ENCODE assay signal across 16 cellular contexts in the genomic region with DNA sequence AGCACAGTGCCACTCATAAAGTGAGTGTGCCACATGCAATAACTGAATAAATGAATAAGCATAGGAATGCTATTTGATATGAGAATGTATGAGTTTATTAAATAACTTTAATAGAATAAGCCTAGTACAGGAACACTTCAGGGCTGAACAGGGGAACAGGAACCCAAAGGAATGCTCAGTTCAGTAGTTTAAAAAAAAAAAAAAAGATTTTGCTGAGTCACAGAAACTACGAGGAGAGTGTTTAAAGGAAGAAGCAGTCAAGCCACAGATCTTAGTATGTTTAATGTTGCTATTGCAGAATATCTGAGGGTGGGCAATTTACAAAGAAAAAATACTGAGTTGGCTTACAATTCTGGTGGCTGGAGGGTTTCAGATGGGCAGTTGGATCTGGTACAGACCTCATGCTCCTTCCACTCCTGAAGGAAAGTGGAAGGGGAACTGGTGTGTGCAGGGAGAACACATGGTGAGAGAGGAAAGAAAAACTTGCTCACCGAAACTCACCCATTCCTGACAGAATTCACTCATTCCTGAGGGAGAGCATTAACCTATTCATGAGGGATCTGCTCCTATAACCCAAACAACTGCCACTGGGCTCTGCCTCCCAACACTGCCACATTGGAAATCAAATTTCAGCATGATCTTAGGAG.
DNase-seq lines count a peak whose midpoint lies in the region; ATAC-seq, FAIRE-seq and TF ChIP-seq lines count a peak whose summit lies in the region.
"Had no signal": no experiment of that assay in that cellular context is flagged by ENCODE, and none has a peak within 500 bp of the region (broad histone marks: within the 10 kb centered on the region; RNA-seq: fewer than 3 reads in every experiment).

No MANE protein-coding gene starts in this region.

- dilution Hi-C loops in keratinocyte (cut with MboI; ENCODE audit: extremely low pct_ligation_motif_present, low sequenced_read_pairs) = no loop called here

- H3K4me3 ChIP-seq in ACC112 (ENCODE audit: low read depth, low read length) = peak overlapping the region; percentile 62
- H3K4me3 ChIP-seq in keratinocyte (ENCODE audit: control insufficient read depth in 2 of 3, extremely low read depth in 1 of 3, insufficient read depth in 2 of 3, low read depth in 1 of 3, low read length in 3 of 3) = no peak overlapping the region
- H3K4me3 ChIP-seq in Karpas-422 (ENCODE audit: low read length) = no peak overlapping the region
- H3K4me3 ChIP-seq: upper lobe of left lung had no signal

- H3K27me3 ChIP-seq in ACC112 (ENCODE audit: insufficient read depth, low read length) (no peaks in the 10 kb centered on the region), keratinocyte (ENCODE audit: control insufficient read depth, extremely low read depth, insufficient read depth, low read length) (no peaks in the 10 kb centered on the region), Karpas-422 (ENCODE audit: low read length) (no peaks in the 10 kb centered on the region)
- H3K27me3 ChIP-seq: upper lobe of left lung had no signal

- peaks cover 21% of the 10 kb centered on the region for H3K4me1 ChIP-seq in ACC112 (ENCODE audit: control insufficient read depth, insufficient read depth, low read length, unreplicated experiment)
- H3K4me1 ChIP-seq in keratinocyte (ENCODE audit: control insufficient read depth, extremely low read depth, insufficient read depth, low read length) = peaks cover 2% of the 10 kb centered on the region
- H3K4me1 ChIP-seq in Karpas-422 (ENCODE audit: low read length) = no peaks in the 10 kb centered on the region
- H3K4me1 ChIP-seq: upper lobe of left lung had no signal

- ATAC-seq in WTC11 = no peak
- ATAC-seq in HG03469 (IDR thresholded peaks at IDR 0.05; ENCODE audit: unreplicated experiment) = no peak

- peak overlapping the region; percentile 89 for H2AFZ ChIP-seq in ACC112 (ENCODE audit: low read length, unreplicated experiment)
- peak overlapping the region; percentile 58 for H2AFZ ChIP-seq in keratinocyte (ENCODE audit: control insufficient read depth, low read length)
- no peak overlapping the region for H2AFZ ChIP-seq in Karpas-422 (ENCODE audit: low read length)

- peak overlapping the region; percentile 44 for H3K27ac ChIP-seq in ACC112 (ENCODE audit: low read depth, low read length)
- no peak overlapping the region for H3K27ac ChIP-seq in keratinocyte (ENCODE audit: control insufficient read depth, insufficient read depth, low read length)
- no peak overlapping the region for H3K27ac ChIP-seq in Karpas-422 (ENCODE audit: low read length)
- H3K27ac ChIP-seq: upper lobe of left lung, VCaP had no signal

- H3K4me3 Mint-ChIP-seq in WTC11 = no peak overlapping the region

- H3K4me2 ChIP-seq in keratinocyte (ENCODE audit: control insufficient read depth, extremely low read depth, insufficient read depth, low read depth, low read length) (peak overlapping the region; percentile 57), Karpas-422 (ENCODE audit: low read depth, low read length, poor library complexity, severe bottlenecking) (no peak overlapping the region)

- H3K9ac ChIP-seq in keratinocyte (ENCODE audit: control insufficient read depth, extremely low read depth, insufficient read depth, low read length) (no peak overlapping the region), Karpas-422 (ENCODE audit: low read length) (no peak overlapping the region)

- H3K27me3 Mint-ChIP-seq in WTC11 (ENCODE audit: low read depth) = no peaks in the 10 kb centered on the region

- peak; percentile 52 for DNase-seq in M059J (ENCODE audit: low read depth)
- DNase-seq in WTC11 (ENCODE audit: low spot score) = no peak
- DNase-seq in keratinocyte (ENCODE audit: low read depth, low spot score) = no peak
- no peak for DNase-seq in Karpas-422
- DNase-seq in activated CD4-positive, alpha-beta T cell treated with anti-CD3 and anti-CD28 coated beads for 4 hours = no peak
- DNase-seq in activated gamma-delta T cell (lab: John Stamatoyannopoulos, UW) = no peak
- DNase-seq: activated T-cell treated with anti-CD3 and anti-CD28 coated beads, Interleukin-2, amount 50 U/mL, for 48 hours; caudate nucleus; GDM1; H7; NCI-H1436; NK-92 treated with Interleukin-12 subunit alpha and Interleukin-12 subunit beta, amount 100 ng/mL, for 24 hours; upper lobe of left lung had no signal

- H3K36me3 ChIP-seq in ACC112 (ENCODE audit: insufficient read depth, low read length) (no peaks in the 10 kb centered on the region), keratinocyte (ENCODE audit: control insufficient read depth in 2 of 2, extremely low read depth in 1 of 2, insufficient read depth in 2 of 2, low read length in 2 of 2) (no peaks in the 10 kb centered on the region), Karpas-422 (ENCODE audit: insufficient read depth, low read length) (no peaks in the 10 kb centered on the region)
- H3K36me3 ChIP-seq: upper lobe of left lung had no signal

- TF ChIP-seq CTCF in WTC11 (IDR thresholded peaks at IDR 0.05) (no peak), keratinocyte (optimal IDR thresholded peaks at IDR 0.05 in 1 of 3, IDR thresholded peaks at IDR 0.05 in 1 of 3, conservative IDR thresholded peaks at IDR 0.05 in 1 of 3; ENCODE audit: extremely low read depth in 1 of 3, insufficient read depth in 2 of 3, low read length in 3 of 3) (no peak)

- FAIRE-seq in keratinocyte (lab: Jason Lieb, UNC) = no peak

- H3K79me2 ChIP-seq in ACC112 (ENCODE audit: control insufficient read depth, insufficient read depth, low read length, unreplicated experiment) (no peaks in the 10 kb centered on the region), keratinocyte (ENCODE audit: control insufficient read depth, insufficient read depth, low read length) (no peaks in the 10 kb centered on the region), Karpas-422 (ENCODE audit: low read length) (no peaks in the 10 kb centered on the region)

- no peaks in the 10 kb centered on the region for H4K20me1 ChIP-seq in keratinocyte (ENCODE audit: control insufficient read depth, extremely low read depth, insufficient read depth, low read length)
- H4K20me1 ChIP-seq in Karpas-422 (ENCODE audit: insufficient read depth, low read depth, low read length) = no peaks in the 10 kb centered on the region

- H3K9me1 ChIP-seq in keratinocyte (ENCODE audit: control insufficient read depth, extremely low read depth, insufficient read depth, low read length) = no peaks in the 10 kb centered on the region

- peaks cover 15% of the 10 kb centered on the region for H3K9me3 Mint-ChIP-seq in WTC11

- CTCF ChIA-PET in WTC11 (lab: Charles Lee) = no interaction called here

- H3K9me2 ChIP-seq in Karpas-422 (replicated peaks; ENCODE audit: insufficient read depth, low read length) = 0 out of 2 replicates have a peak, but pooled peaks cover 3% of the 10 kb centered on the region

- POLR2A ChIA-PET in WTC11 (lab: Charles Lee) = no interaction called here

- H3K9me3 ChIP-seq in keratinocyte (ENCODE audit: control insufficient read depth, low read depth, low read length) (no peaks in the 10 kb centered on the region), Karpas-422 (ENCODE audit: low read length) (peaks cover 30% of the 10 kb centered on the region)
- H3K9me3 ChIP-seq: upper lobe of left lung had no signal

- peaks cover 6% of the 10 kb centered on the region for H3K4me1 Mint-ChIP-seq in WTC11

- peaks cover 9% of the 10 kb centered on the region for H3K36me3 Mint-ChIP-seq in WTC11

- peak overlapping the region; percentile 55; the same call in 1 of the 2 replicates for H3K27ac Mint-ChIP-seq in WTC11

TF ChIP-seq in WTC11, 78 proteins besides CTCF, POLR2A, EP300 and RAD21:
- TF ChIP-seq ZNF219 (CRISPR knock-in tag; IDR thresholded peaks at IDR 0.05; ENCODE audit: borderline replicate concordance) = no peak
- no peak for TF ChIP-seq EMX1 (CRISPR knock-in tag; IDR thresholded peaks at IDR 0.05)
- TF ChIP-seq FOXP4 (CRISPR knock-in tag; IDR thresholded peaks at IDR 0.05) = no peak
- no peak for TF ChIP-seq MAX (CRISPR knock-in tag; IDR thresholded peaks at IDR 0.05)
- TF ChIP-seq ETV6 (CRISPR knock-in tag; IDR thresholded peaks at IDR 0.05) = no peak
- no peak for TF ChIP-seq ZNF232 (CRISPR knock-in tag; IDR thresholded peaks at IDR 0.05)
- TF ChIP-seq USF2 (CRISPR knock-in tag; IDR thresholded peaks at IDR 0.05) = no peak
TF ChIP-seq in WTC11: peak in this region for 0.
